1 cellular context compared by ENCODE assay signal in genomic region chr17:50550661-50551432, GRCh38.
TF ChIP-seq lines count a peak whose summit lies in the region.

No MANE protein-coding gene starts in this region.

TF ChIP-seq in HepG2, 621 proteins besides CTCF, POLR2A, EP300 and RAD21 (continued from another document and continues in another):
- TF ChIP-seq, protein P1, sequence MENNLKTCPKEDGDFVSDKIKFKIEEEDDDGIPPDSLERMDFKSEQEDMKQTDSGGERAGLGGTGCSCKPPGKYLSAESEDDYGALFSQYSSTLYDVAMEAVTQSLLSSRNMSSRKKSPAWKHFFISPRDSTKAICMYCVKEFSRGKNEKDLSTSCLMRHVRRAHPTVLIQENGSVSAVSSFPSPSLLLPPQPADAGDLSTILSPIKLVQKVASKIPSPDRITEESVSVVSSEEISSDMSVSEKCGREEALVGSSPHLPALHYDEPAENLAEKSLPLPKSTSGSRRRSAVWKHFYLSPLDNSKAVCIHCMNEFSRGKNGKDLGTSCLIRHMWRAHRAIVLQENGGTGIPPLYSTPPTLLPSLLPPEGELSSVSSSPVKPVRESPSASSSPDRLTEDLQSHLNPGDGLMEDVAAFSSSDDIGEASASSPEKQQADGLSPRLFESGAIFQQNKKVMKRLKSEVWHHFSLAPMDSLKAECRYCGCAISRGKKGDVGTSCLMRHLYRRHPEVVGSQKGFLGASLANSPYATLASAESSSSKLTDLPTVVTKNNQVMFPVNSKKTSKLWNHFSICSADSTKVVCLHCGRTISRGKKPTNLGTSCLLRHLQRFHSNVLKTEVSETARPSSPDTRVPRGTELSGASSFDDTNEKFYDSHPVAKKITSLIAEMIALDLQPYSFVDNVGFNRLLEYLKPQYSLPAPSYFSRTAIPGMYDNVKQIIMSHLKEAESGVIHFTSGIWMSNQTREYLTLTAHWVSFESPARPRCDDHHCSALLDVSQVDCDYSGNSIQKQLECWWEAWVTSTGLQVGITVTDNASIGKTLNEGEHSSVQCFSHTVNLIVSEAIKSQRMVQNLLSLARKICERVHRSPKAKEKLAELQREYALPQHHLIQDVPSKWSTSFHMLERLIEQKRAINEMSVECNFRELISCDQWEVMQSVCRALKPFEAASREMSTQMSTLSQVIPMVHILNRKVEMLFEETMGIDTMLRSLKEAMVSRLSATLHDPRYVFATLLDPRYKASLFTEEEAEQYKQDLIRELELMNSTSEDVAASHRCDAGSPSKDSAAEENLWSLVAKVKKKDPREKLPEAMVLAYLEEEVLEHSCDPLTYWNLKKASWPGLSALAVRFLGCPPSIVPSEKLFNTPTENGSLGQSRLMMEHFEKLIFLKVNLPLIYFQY (CRISPR knock-in tag; IDR thresholded peaks at IDR 0.05; ENCODE audit: borderline replicate concordance), result 0 out of 2 replicates have a peak, but pooled peaks have one; percentile 69
- no peak for TF ChIP-seq ZFP62 (CRISPR knock-in tag; IDR thresholded peaks at IDR 0.05)
- no peak for TF ChIP-seq ZNF264 (CRISPR knock-in tag; IDR thresholded peaks at IDR 0.05)
- TF ChIP-seq ZSCAN22 (CRISPR knock-in tag; IDR thresholded peaks at IDR 0.05), result no peak
- TF ChIP-seq DPF2 (CRISPR knock-in tag; IDR thresholded peaks at IDR 0.05; ENCODE audit: borderline replicate concordance, low read depth), result no peak
- 0 out of 2 replicates have a peak, but pooled peaks have one; percentile 46 for TF ChIP-seq SALL2 (CRISPR knock-in tag; IDR thresholded peaks at IDR 0.05)
- no peak for TF ChIP-seq ZNF883 (CRISPR knock-in tag; IDR thresholded peaks at IDR 0.05; ENCODE audit: not compliant biosample characterization)
- TF ChIP-seq, protein P2, sequence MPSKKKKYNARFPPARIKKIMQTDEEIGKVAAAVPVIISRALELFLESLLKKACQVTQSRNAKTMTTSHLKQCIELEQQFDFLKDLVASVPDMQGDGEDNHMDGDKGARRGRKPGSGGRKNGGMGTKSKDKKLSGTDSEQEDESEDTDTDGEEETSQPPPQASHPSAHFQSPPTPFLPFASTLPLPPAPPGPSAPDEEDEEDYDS (CRISPR knock-in tag; IDR thresholded peaks at IDR 0.05), result peak; percentile 37; the same call in 1 of the 2 replicates
- TF ChIP-seq MXI1 (IDR thresholded peaks at IDR 0.05; ENCODE audit: borderline replicate concordance, low read depth, low read length), result no peak; the same call in 2 of the 3 replicates
- TF ChIP-seq ZMYM4 (CRISPR knock-in tag; IDR thresholded peaks at IDR 0.05), result no peak
- no peak for TF ChIP-seq ATF7 (IDR thresholded peaks at IDR 0.05)
- no peak for TF ChIP-seq ATF7 (CRISPR knock-in tag; IDR thresholded peaks at IDR 0.05)
- no peak for TF ChIP-seq ZFP41 (CRISPR knock-in tag; IDR thresholded peaks at IDR 0.05; ENCODE audit: borderline replicate concordance)
- TF ChIP-seq, protein P3, sequence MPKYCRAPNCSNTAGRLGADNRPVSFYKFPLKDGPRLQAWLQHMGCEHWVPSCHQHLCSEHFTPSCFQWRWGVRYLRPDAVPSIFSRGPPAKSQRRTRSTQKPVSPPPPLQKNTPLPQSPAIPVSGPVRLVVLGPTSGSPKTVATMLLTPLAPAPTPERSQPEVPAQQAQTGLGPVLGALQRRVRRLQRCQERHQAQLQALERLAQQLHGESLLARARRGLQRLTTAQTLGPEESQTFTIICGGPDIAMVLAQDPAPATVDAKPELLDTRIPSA (CRISPR knock-in tag; IDR thresholded peaks at IDR 0.05; ENCODE audit: borderline replicate concordance), result no peak
- no peak for TF ChIP-seq MBNL3 (CRISPR knock-in tag; conservative IDR thresholded peaks at IDR 0.05)
- TF ChIP-seq RFX3 (CRISPR knock-in tag; IDR thresholded peaks at IDR 0.05), result no peak
- TF ChIP-seq RBAK (CRISPR knock-in tag; IDR thresholded peaks at IDR 0.05), result no peak
- TF ChIP-seq CAMTA2 (CRISPR knock-in tag; IDR thresholded peaks at IDR 0.05; ENCODE audit: borderline replicate concordance), result no peak
- TF ChIP-seq GFI1 (CRISPR knock-in tag; IDR thresholded peaks at IDR 0.05; ENCODE audit: borderline replicate concordance), result no peak
- TF ChIP-seq ZHX2 (IDR thresholded peaks at IDR 0.05; ENCODE audit: low read depth), result no peak
- TF ChIP-seq ZHX2 (CRISPR knock-in tag; IDR thresholded peaks at IDR 0.05; ENCODE audit: borderline replicate concordance), result no peak
- no peak for TF ChIP-seq ZNF24 (IDR thresholded peaks at IDR 0.05)
- peak; percentile 57 for TF ChIP-seq ZEB1 (IDR thresholded peaks at IDR 0.05; ENCODE audit: insufficient replicate concordance, low read depth)
- TF ChIP-seq FOXO1 (CRISPR knock-in tag; IDR thresholded peaks at IDR 0.05), result no peak
- TF ChIP-seq, protein P4, sequence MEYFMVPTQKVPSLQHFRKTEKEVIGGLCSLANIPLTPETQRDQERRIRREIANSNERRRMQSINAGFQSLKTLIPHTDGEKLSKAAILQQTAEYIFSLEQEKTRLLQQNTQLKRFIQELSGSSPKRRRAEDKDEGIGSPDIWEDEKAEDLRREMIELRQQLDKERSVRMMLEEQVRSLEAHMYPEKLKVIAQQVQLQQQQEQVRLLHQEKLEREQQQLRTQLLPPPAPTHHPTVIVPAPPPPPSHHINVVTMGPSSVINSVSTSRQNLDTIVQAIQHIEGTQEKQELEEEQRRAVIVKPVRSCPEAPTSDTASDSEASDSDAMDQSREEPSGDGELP (IDR thresholded peaks at IDR 0.05; ENCODE audit: borderline replicate concordance, low read depth), result 0 out of 2 replicates have a peak, but pooled peaks have one; percentile 7
- no peak for TF ChIP-seq NR2C2 (CRISPR knock-in tag; IDR thresholded peaks at IDR 0.05; ENCODE audit: borderline replicate concordance)
- TF ChIP-seq, protein P5, sequence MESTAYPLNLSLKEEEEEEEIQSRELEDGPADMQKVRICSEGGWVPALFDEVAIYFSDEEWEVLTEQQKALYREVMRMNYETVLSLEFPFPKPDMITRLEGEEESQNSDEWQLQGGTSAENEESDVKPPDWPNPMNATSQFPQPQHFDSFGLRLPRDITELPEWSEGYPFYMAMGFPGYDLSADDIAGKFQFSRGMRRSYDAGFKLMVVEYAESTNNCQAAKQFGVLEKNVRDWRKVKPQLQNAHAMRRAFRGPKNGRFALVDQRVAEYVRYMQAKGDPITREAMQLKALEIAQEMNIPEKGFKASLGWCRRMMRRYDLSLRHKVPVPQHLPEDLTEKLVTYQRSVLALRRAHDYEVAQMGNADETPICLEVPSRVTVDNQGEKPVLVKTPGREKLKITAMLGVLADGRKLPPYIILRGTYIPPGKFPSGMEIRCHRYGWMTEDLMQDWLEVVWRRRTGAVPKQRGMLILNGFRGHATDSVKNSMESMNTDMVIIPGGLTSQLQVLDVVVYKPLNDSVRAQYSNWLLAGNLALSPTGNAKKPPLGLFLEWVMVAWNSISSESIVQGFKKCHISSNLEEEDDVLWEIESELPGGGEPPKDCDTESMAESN (CRISPR knock-in tag; conservative IDR thresholded peaks at IDR 0.05), result no peak
- no peak for TF ChIP-seq KIAA2018 (CRISPR knock-in tag; IDR thresholded peaks at IDR 0.05; ENCODE audit: borderline replicate concordance)
- TF ChIP-seq, protein P6, sequence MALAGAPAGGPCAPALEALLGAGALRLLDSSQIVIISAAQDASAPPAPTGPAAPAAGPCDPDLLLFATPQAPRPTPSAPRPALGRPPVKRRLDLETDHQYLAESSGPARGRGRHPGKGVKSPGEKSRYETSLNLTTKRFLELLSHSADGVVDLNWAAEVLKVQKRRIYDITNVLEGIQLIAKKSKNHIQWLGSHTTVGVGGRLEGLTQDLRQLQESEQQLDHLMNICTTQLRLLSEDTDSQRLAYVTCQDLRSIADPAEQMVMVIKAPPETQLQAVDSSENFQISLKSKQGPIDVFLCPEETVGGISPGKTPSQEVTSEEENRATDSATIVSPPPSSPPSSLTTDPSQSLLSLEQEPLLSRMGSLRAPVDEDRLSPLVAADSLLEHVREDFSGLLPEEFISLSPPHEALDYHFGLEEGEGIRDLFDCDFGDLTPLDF (CRISPR knock-in tag; IDR thresholded peaks at IDR 0.05), result no peak
- no peak for TF ChIP-seq ZNF329 (CRISPR knock-in tag; IDR thresholded peaks at IDR 0.05; ENCODE audit: low read depth)
- TF ChIP-seq ZNF550 (CRISPR knock-in tag; IDR thresholded peaks at IDR 0.05; ENCODE audit: borderline replicate concordance), result no peak
- TF ChIP-seq RORA (CRISPR knock-in tag; IDR thresholded peaks at IDR 0.05), result no peak
- no peak for TF ChIP-seq E2F2 (CRISPR knock-in tag; IDR thresholded peaks at IDR 0.05; ENCODE audit: borderline replicate concordance)
